In the genomic region with DNA sequence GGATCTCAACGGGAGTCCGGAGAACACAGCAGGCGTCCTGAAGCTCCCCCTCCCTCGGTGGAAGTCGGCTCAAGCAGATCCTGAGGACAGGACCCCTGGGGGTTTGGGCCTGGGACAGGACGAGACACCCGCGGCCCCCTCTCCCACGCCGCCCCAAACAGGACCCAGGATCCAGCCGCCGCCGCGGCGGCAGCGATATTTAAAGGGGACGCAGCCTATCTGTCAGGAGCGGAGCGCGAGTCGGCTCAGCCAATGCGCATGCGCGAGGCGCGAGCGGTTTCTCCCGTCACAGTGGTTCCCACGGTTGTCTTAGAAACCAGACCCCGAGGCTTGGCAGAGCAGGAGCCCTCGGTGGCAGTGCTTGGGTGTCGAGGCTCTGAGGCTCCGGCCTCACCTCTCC, we compare ENCODE assay signal across 8 cellular contexts.
DNase-seq lines count a peak whose midpoint lies in the region; ATAC-seq, FAIRE-seq and TF ChIP-seq lines count a peak whose summit lies in the region.
"Not testable (repeated sequence)": the region's sequence is repeated elsewhere in the genome, so short reads cannot be mapped to it uniquely, and the experiment has no call there.

No MANE protein-coding gene starts in this region.

- DNase-seq in A549 (ENCODE audit: low read depth in 1 of 2, low spot score in 1 of 2); central memory CD8-positive, alpha-beta T cell (ENCODE audit: low spot score in 2 of 2); lung (ENCODE audit: low spot score): not testable (repeated sequence)

- peak; percentile 72 for FAIRE-seq in A549 (lab: Jason Lieb, UNC)

- H3K36me3 Mint-ChIP-seq in central memory CD8-positive, alpha-beta T cell (ENCODE audit: insufficient read depth): not testable (repeated sequence)

- not testable (repeated sequence) for H3K9me3 ChIP-seq in A549; lung (ENCODE audit: control insufficient read depth in 2 of 2, insufficient read depth in 1 of 2, low read length in 1 of 2)

- H3K4me1 ChIP-seq in A549; lung (ENCODE audit: control insufficient read depth in 2 of 2, insufficient read depth in 2 of 2, low read length in 2 of 2): not testable (repeated sequence)

- H3K4me1 Mint-ChIP-seq in central memory CD8-positive, alpha-beta T cell: not testable (repeated sequence)

- H3K27ac Mint-ChIP-seq in central memory CD8-positive, alpha-beta T cell (ENCODE audit: low read depth): not testable (repeated sequence)

- TF ChIP-seq CTCF in A549 (IDR thresholded peaks at IDR 0.05); lung (IDR thresholded peaks at IDR 0.05; ENCODE audit: control extremely low read depth, extremely low read depth): not testable (repeated sequence)

- no CpG with 5 or more reads among the region's 33 CpGs for WGBS in A549 (ENCODE audit: missing lambda C conversion rate)
- no CpG with 5 or more reads among the region's 33 CpGs for WGBS in lung, 2 donors

- ATAC-seq in A549: peak; percentile 47 to 82; a peak in 5 of 6 replicates
- ATAC-seq in GM19025 (IDR thresholded peaks at IDR 0.05; ENCODE audit: low read depth, unreplicated experiment): peak; percentile 65
- peak; percentile 76 for ATAC-seq in GM21515 (IDR thresholded peaks at IDR 0.05; ENCODE audit: unreplicated experiment)
- ATAC-seq in HG02759 (IDR thresholded peaks at IDR 0.05; ENCODE audit: unreplicated experiment): peak; percentile 72
- ATAC-seq in HG03159 (IDR thresholded peaks at IDR 0.05; ENCODE audit: unreplicated experiment): peak; percentile 67
- peak; percentile 86 for ATAC-seq in SK-N-SH treated with all-trans-retinoic acid at 6 μM for 48 hours
- ATAC-seq in central memory CD8-positive, alpha-beta T cell (replicated peaks; ENCODE audit: extremely low read depth, poor library complexity, severe bottlenecking): peak; percentile 40
- peak; percentile 69 for ATAC-seq in lung (ENCODE audit: insufficient read depth, low FRiP score)

- not testable (repeated sequence) for TF ChIP-seq RAD21 in A549 (conservative IDR thresholded peaks at IDR 0.05 in 1 of 2, IDR thresholded peaks at IDR 0.05 in 1 of 2)

- not testable (repeated sequence) for H3K9me3 Mint-ChIP-seq in central memory CD8-positive, alpha-beta T cell

- not testable (repeated sequence) for H3K27me3 ChIP-seq in lung (ENCODE audit: control insufficient read depth, insufficient read depth)

- H3K4me2 ChIP-seq in A549: not testable (repeated sequence)

- not testable (repeated sequence) for H3K27me3 Mint-ChIP-seq in central memory CD8-positive, alpha-beta T cell

- not testable (repeated sequence) for TF ChIP-seq POLR2A in A549 (IDR thresholded peaks at IDR 0.05; ENCODE audit: low read length)

- not testable (repeated sequence) for H3K4me3 ChIP-seq in A549, lung

- POLR2A ChIA-PET in A549 (lab: Yijun Ruan, JAX): not testable (repeated sequence)

- not testable (repeated sequence) for H3K4me3 Mint-ChIP-seq in central memory CD8-positive, alpha-beta T cell

- TF ChIP-seq EP300 in A549 (IDR thresholded peaks at IDR 0.05): not testable (repeated sequence)

- CTCF ChIA-PET in A549 (lab: Yijun Ruan, JAX): not testable (repeated sequence)

- H3K36me3 ChIP-seq in lung (ENCODE audit: control insufficient read depth in 2 of 2, insufficient read depth in 2 of 2, low read length in 2 of 2): not testable (repeated sequence)

- H3K27ac ChIP-seq in A549; lung (ENCODE audit: low read depth in 1 of 2, low read length in 1 of 2): not testable (repeated sequence)
